1 cellular context compared by ENCODE assay signal in the genomic region with DNA sequence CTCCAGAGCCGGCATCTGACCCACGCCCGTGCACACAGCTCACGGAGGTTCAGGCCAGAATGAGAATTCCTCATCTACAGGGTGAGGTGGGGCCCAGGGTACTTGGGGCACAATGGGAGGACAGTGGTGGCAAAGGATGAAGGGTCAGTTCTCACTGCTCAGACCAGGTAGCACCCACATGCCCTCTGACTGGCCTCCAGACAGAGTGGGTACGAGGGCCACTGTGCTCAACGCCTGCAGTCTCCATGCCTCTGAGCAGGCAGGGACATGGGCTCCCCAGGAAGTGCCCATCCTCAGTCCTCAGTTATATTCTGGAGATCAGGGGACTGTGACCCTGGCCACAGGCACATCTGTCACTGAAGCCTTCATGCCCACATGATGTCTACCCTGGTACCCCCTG.
TF ChIP-seq lines count a peak whose summit lies in the region.

No MANE protein-coding gene starts in this region.

TF ChIP-seq in IMR-90, 13 proteins besides CTCF, POLR2A, EP300 and RAD21:
- TF ChIP-seq BHLHE40 (IDR thresholded peaks at IDR 0.05; ENCODE audit: low read depth, low read length): no peak
